1 cellular context compared by ENCODE assay signal in genomic region chr1:36910886-36911540, GRCh38.
A peak's percentile ranks its signal among the peaks of the same experiment; 100 is the strongest.
TF ChIP-seq lines count a peak whose summit lies in the region.

No MANE protein-coding gene starts in this region.

TF ChIP-seq in GM12878, 131 proteins besides CTCF, POLR2A, EP300 and RAD21 (continued from another document):
- TF ChIP-seq RELB (IDR thresholded peaks at IDR 0.05; ENCODE audit: low read depth) = no peak
- TF ChIP-seq ZNF217 (IDR thresholded peaks at IDR 0.05) = no peak
- no peak for TF ChIP-seq NFIC (IDR thresholded peaks at IDR 0.05; ENCODE audit: low read depth, low read length)
- TF ChIP-seq IRF3 (IDR thresholded peaks at IDR 0.05) = no peak
- TF ChIP-seq SP1 (IDR thresholded peaks at IDR 0.05; ENCODE audit: low read depth, low read length) = no peak
- TF ChIP-seq TCF12 (IDR thresholded peaks at IDR 0.05; ENCODE audit: low read depth, low read length) = no peak
- no peak for TF ChIP-seq BRCA1 (IDR thresholded peaks at IDR 0.05; ENCODE audit: low read depth, low read length)
- no peak for TF ChIP-seq SREBF1 (IDR thresholded peaks at IDR 0.05; ENCODE audit: low read length)
- TF ChIP-seq E2F4 (IDR thresholded peaks at IDR 0.05; ENCODE audit: low read depth, low read length) = no peak
- no peak for TF ChIP-seq NRF1 (conservative IDR thresholded peaks at IDR 0.05; ENCODE audit: low read depth, low read length)
- TF ChIP-seq ZBTB33 (IDR thresholded peaks at IDR 0.05) = no peak
- peak; percentile 53; the same call in 1 of the 2 replicates for TF ChIP-seq CREB1 (IDR thresholded peaks at IDR 0.05; ENCODE audit: low read depth)
- no peak for TF ChIP-seq HSF1 (IDR thresholded peaks at IDR 0.05; ENCODE audit: low read depth, low read length)
- no peak for TF ChIP-seq SUPT20H (IDR thresholded peaks at IDR 0.05; ENCODE audit: borderline replicate concordance, control insufficient read depth, low read depth, low read length)
- TF ChIP-seq SKIL (IDR thresholded peaks at IDR 0.05; ENCODE audit: low read depth, poor library complexity, severe bottlenecking) = no peak
- no peak for TF ChIP-seq HDGF (IDR thresholded peaks at IDR 0.05)
- 0 out of 2 replicates have a peak, but pooled peaks have one; percentile 26 for TF ChIP-seq MEF2A (IDR thresholded peaks at IDR 0.05; ENCODE audit: insufficient read depth, low read depth, low read length)
- no peak for TF ChIP-seq PAX5 (IDR thresholded peaks at IDR 0.05; ENCODE audit: borderline replicate concordance, low read depth, low read length)
- no peak for TF ChIP-seq MLLT1 (IDR thresholded peaks at IDR 0.05)
- TF ChIP-seq RFX5 (IDR thresholded peaks at IDR 0.05; ENCODE audit: low read depth, low read length) = no peak
- no peak for TF ChIP-seq TBL1XR1 (IDR thresholded peaks at IDR 0.05; ENCODE audit: low read depth, low read length)
- TF ChIP-seq JUNB (IDR thresholded peaks at IDR 0.05) = peak; percentile 39; the same call in 1 of the 2 replicates
- TF ChIP-seq NFXL1 (IDR thresholded peaks at IDR 0.05; ENCODE audit: borderline replicate concordance) = no peak
- TF ChIP-seq KAT2A (conservative IDR thresholded peaks at IDR 0.05; ENCODE audit: control insufficient read depth, low read depth, low read length) = no peak
- peak; percentile 51; the same call in 1 of the 2 replicates for TF ChIP-seq ATF2 (IDR thresholded peaks at IDR 0.05; ENCODE audit: low read length)
- TF ChIP-seq EZH2 (IDR thresholded peaks at IDR 0.05; ENCODE audit: borderline replicate concordance, control insufficient read depth, low read depth, low read length) = no peak
- no peak for TF ChIP-seq SMARCA5 (IDR thresholded peaks at IDR 0.05)
- TF ChIP-seq CREM (IDR thresholded peaks at IDR 0.05; ENCODE audit: low read depth) = peak; percentile 48
